Comparison of ENCODE assay signal across 16 cellular contexts in genomic region chr22:24426436-24426835, GRCh38.
DNase-seq lines count a peak whose midpoint lies in the region; ATAC-seq and TF ChIP-seq lines count a peak whose summit lies in the region.
"Had no signal": no experiment of that assay in that cellular context is flagged by ENCODE, and none has a peak within 500 bp of the region (broad histone marks: within the 10 kb centered on the region; RNA-seq: fewer than 3 reads in every experiment).

No MANE protein-coding gene starts in this region.

- no peak for ATAC-seq in stimulated activated effector memory CD8-positive, alpha-beta T cell treated with anti-CD3 and anti-CD28 coated beads, Interleukin-12 subunit alpha, Interleukin-12 subunit beta, amount 100 ng/mL, for 72 hours
- no peak for ATAC-seq in HG03354 (IDR thresholded peaks at IDR 0.05; ENCODE audit: poor library complexity, severe bottlenecking, unreplicated experiment)
- no peak for ATAC-seq in HG03280 (IDR thresholded peaks at IDR 0.05; ENCODE audit: unreplicated experiment)
- ATAC-seq in HG02852 (IDR thresholded peaks at IDR 0.05; ENCODE audit: unreplicated experiment): no peak

- H3K36me3 ChIP-seq in OCI-LY3 (replicated peaks; ENCODE audit: low read depth, low read length): no peaks in the 10 kb centered on the region
- H3K36me3 ChIP-seq: esophagus muscularis mucosa, right atrium auricular region had no signal

- no peak for TF ChIP-seq CTCF in OCI-LY3 (IDR thresholded peaks at IDR 0.05; ENCODE audit: low read depth, low read length)

- peaks cover 23% of the 10 kb centered on the region for H3K27me3 ChIP-seq in OCI-LY3 (ENCODE audit: low read depth, low read length)
- H3K27me3 ChIP-seq: right atrium auricular region had no signal

- no peak overlapping the region for H3K9ac ChIP-seq in OCI-LY3 (ENCODE audit: low read length)
- H3K9ac ChIP-seq: GM23248 had no signal

- peak overlapping the region; percentile 94 for H3K4me2 ChIP-seq in OCI-LY3 (ENCODE audit: low read length)

- H2AFZ ChIP-seq in OCI-LY3 (ENCODE audit: low read depth, low read length): no peak overlapping the region
- H2AFZ ChIP-seq: GM23248 had no signal

- H3K27ac Mint-ChIP-seq in T-helper 1 cell treated with Interleukin-12 subunit alpha and Interleukin-12 subunit beta and Interleukin-4 antibody, amounts not matched to agents 30 μg/mL and 1 μg/mL, for 36 hours: peak overlapping the region; percentile 76
- peak overlapping the region; percentile 98 for H3K27ac Mint-ChIP-seq in stimulated activated effector memory CD8-positive, alpha-beta T cell treated with anti-CD3 and anti-CD28 coated beads, Interleukin-12 subunit alpha, Interleukin-12 subunit beta, amount 100 ng/mL, for 72 hours

- H4K20me1 ChIP-seq in OCI-LY3 (ENCODE audit: insufficient read depth, low read length): no peaks in the 10 kb centered on the region

- H3K9me3 Mint-ChIP-seq in T-helper 1 cell treated with Interleukin-12 subunit alpha and Interleukin-12 subunit beta and Interleukin-4 antibody, amounts not matched to agents 30 μg/mL and 1 μg/mL, for 36 hours: no peaks in the 10 kb centered on the region
- no peaks in the 10 kb centered on the region for H3K9me3 Mint-ChIP-seq in stimulated activated effector memory CD8-positive, alpha-beta T cell treated with anti-CD3 and anti-CD28 coated beads, Interleukin-12 subunit alpha, Interleukin-12 subunit beta, amount 100 ng/mL, for 72 hours

- H3K4me3 Mint-ChIP-seq in T-helper 1 cell treated with Interleukin-12 subunit alpha and Interleukin-12 subunit beta and Interleukin-4 antibody, amounts not matched to agents 30 μg/mL and 1 μg/mL, for 36 hours: peak overlapping the region; percentile 51
- H3K4me3 Mint-ChIP-seq in stimulated activated effector memory CD8-positive, alpha-beta T cell treated with anti-CD3 and anti-CD28 coated beads, Interleukin-12 subunit alpha, Interleukin-12 subunit beta, amount 100 ng/mL, for 72 hours: peak overlapping the region; percentile 81

- H3K4me1 ChIP-seq in OCI-LY3 (ENCODE audit: low read length): peaks cover 62% of the 10 kb centered on the region

- peaks cover 6% of the 10 kb centered on the region for H3K36me3 Mint-ChIP-seq in T-helper 1 cell treated with Interleukin-12 subunit alpha and Interleukin-12 subunit beta and Interleukin-4 antibody, amounts not matched to agents 30 μg/mL and 1 μg/mL, for 36 hours (ENCODE audit: low read depth)
- peaks cover 19% of the 10 kb centered on the region for H3K36me3 Mint-ChIP-seq in stimulated activated effector memory CD8-positive, alpha-beta T cell treated with anti-CD3 and anti-CD28 coated beads, Interleukin-12 subunit alpha, Interleukin-12 subunit beta, amount 100 ng/mL, for 72 hours

- peaks cover 44% of the 10 kb centered on the region for H3K4me1 Mint-ChIP-seq in T-helper 1 cell treated with Interleukin-12 subunit alpha and Interleukin-12 subunit beta and Interleukin-4 antibody, amounts not matched to agents 30 μg/mL and 1 μg/mL, for 36 hours (ENCODE audit: low read depth)
- H3K4me1 Mint-ChIP-seq in stimulated activated effector memory CD8-positive, alpha-beta T cell treated with anti-CD3 and anti-CD28 coated beads, Interleukin-12 subunit alpha, Interleukin-12 subunit beta, amount 100 ng/mL, for 72 hours: peaks cover 70% of the 10 kb centered on the region

- H3K79me2 ChIP-seq in OCI-LY3 (ENCODE audit: low read length): peaks cover 5% of the 10 kb centered on the region; the same call in 1 of the 2 replicates

- H3K9me3 ChIP-seq in OCI-LY3 (ENCODE audit: insufficient read depth, low read length): no peaks in the 10 kb centered on the region
- H3K9me3 ChIP-seq: esophagus muscularis mucosa, right atrium auricular region had no signal

- DNase-seq in T-helper 1 cell: no peak
- DNase-seq in caudate nucleus (lab: John Stamatoyannopoulos, UW): no peak
- DNase-seq in stimulated activated effector memory CD8-positive, alpha-beta T cell treated with anti-CD3 and anti-CD28 coated beads, Interleukin-12 subunit alpha, Interleukin-12 subunit beta, amount 100 ng/mL, for 72 hours (ENCODE audit: low spot score in 2 of 2): no peak
- DNase-seq: activated effector memory CD4-positive, alpha-beta T cell treated with anti-CD3 and anti-CD28 coated beads, Interleukin-2, amount 50 U/mL, for 16 hours; COR-L47; GM23248; NCI-H1105; NCI-H2227 treated with DMSO at 0.1 percent for 48 hours had no signal

- H3K27ac ChIP-seq in OCI-LY3 (ENCODE audit: low read length) (no peak overlapping the region), caudate nucleus (ENCODE audit: low read depth, low read length) (peak overlapping the region; percentile 62)
- H3K27ac ChIP-seq: 22Rv1, esophagus muscularis mucosa, GM23248, right atrium auricular region had no signal

- H3K27me3 Mint-ChIP-seq in T-helper 1 cell treated with Interleukin-12 subunit alpha and Interleukin-12 subunit beta and Interleukin-4 antibody, amounts not matched to agents 30 μg/mL and 1 μg/mL, for 36 hours (ENCODE audit: low read depth): peaks cover 10% of the 10 kb centered on the region

- H3K4me3 ChIP-seq in OCI-LY3 (ENCODE audit: low read length): peak overlapping the region; percentile 69
- H3K4me3 ChIP-seq: esophagus muscularis mucosa, GM23248, right atrium auricular region had no signal
